1 cellular context compared by ENCODE assay signal in genomic region chr6:37489697-37490336, GRCh38.
TF ChIP-seq lines count a peak whose summit lies in the region.

No MANE protein-coding gene starts in this region.

TF ChIP-seq in HEK293, 187 proteins besides CTCF, POLR2A, EP300 and RAD21 (continued from another document):
- TF ChIP-seq ZNF791 (tag by site-specific recombination; IDR thresholded peaks at IDR 0.05) (no peak), ZNF184 (tag by site-specific recombination; IDR thresholded peaks at IDR 0.05) (no peak), ZEB2 (tag by site-specific recombination; IDR thresholded peaks at IDR 0.05) (0 out of 2 replicates have a peak, but pooled peaks have one; percentile 15), ZNF701 (tag by site-specific recombination; IDR thresholded peaks at IDR 0.05) (no peak), ZBTB44 (tag by site-specific recombination; IDR thresholded peaks at IDR 0.05) (no peak), ZNF10 (tag by site-specific recombination; IDR thresholded peaks at IDR 0.05) (no peak), ZNF404 (tag by site-specific recombination; IDR thresholded peaks at IDR 0.05) (no peak), ZNF239 (tag by site-specific recombination; IDR thresholded peaks at IDR 0.05) (no peak), ZNF514 (tag by site-specific recombination; IDR thresholded peaks at IDR 0.05) (no peak), ZNF148 (tag by site-specific recombination; IDR thresholded peaks at IDR 0.05; ENCODE audit: borderline replicate concordance) (no peak), PATZ1 (tag by site-specific recombination; IDR thresholded peaks at IDR 0.05) (0 out of 2 replicates have a peak, but pooled peaks have one; percentile 21), ZNF600 (tag by site-specific recombination; IDR thresholded peaks at IDR 0.05) (peak; percentile 68; the same call in 1 of the 2 replicates), ZNF544 (tag by site-specific recombination; IDR thresholded peaks at IDR 0.05) (no peak), ZNF37A (tag by site-specific recombination; IDR thresholded peaks at IDR 0.05) (no peak), SCRT2 (tag by site-specific recombination; IDR thresholded peaks at IDR 0.05) (peak; percentile 49), ZNF596 (tag by site-specific recombination; IDR thresholded peaks at IDR 0.05) (no peak), ZNF223 (tag by site-specific recombination; IDR thresholded peaks at IDR 0.05) (no peak), EGR2 (tag by site-specific recombination; IDR thresholded peaks at IDR 0.05; ENCODE audit: low read depth) (no peak), GLIS2 (tag by site-specific recombination; IDR thresholded peaks at IDR 0.05) (peak; percentile 11; the same call in 1 of the 2 replicates), ZBTB8A (tag by site-specific recombination; IDR thresholded peaks at IDR 0.05) (peak; percentile 64), ZNF48 (tag by site-specific recombination; IDR thresholded peaks at IDR 0.05) (no peak), ZIC2 (tag by site-specific recombination; IDR thresholded peaks at IDR 0.05) (peak; percentile 96), ZNF571 (tag by site-specific recombination; IDR thresholded peaks at IDR 0.05) (no peak), ZNF335 (tag by site-specific recombination; conservative IDR thresholded peaks at IDR 0.05) (peak; percentile 75), ZNF140 (tag by site-specific recombination; IDR thresholded peaks at IDR 0.05) (no peak), ZSCAN16 (tag by site-specific recombination; IDR thresholded peaks at IDR 0.05) (no peak)
- TF ChIP-seq, protein P1, sequence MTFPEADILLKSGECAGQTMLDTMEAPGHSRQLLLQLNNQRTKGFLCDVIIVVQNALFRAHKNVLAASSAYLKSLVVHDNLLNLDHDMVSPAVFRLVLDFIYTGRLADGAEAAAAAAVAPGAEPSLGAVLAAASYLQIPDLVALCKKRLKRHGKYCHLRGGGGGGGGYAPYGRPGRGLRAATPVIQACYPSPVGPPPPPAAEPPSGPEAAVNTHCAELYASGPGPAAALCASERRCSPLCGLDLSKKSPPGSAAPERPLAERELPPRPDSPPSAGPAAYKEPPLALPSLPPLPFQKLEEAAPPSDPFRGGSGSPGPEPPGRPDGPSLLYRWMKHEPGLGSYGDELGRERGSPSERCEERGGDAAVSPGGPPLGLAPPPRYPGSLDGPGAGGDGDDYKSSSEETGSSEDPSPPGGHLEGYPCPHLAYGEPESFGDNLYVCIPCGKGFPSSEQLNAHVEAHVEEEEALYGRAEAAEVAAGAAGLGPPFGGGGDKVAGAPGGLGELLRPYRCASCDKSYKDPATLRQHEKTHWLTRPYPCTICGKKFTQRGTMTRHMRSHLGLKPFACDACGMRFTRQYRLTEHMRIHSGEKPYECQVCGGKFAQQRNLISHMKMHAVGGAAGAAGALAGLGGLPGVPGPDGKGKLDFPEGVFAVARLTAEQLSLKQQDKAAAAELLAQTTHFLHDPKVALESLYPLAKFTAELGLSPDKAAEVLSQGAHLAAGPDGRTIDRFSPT (tag by site-specific recombination; IDR thresholded peaks at IDR 0.05), result no peak
- TF ChIP-seq, protein P2, sequence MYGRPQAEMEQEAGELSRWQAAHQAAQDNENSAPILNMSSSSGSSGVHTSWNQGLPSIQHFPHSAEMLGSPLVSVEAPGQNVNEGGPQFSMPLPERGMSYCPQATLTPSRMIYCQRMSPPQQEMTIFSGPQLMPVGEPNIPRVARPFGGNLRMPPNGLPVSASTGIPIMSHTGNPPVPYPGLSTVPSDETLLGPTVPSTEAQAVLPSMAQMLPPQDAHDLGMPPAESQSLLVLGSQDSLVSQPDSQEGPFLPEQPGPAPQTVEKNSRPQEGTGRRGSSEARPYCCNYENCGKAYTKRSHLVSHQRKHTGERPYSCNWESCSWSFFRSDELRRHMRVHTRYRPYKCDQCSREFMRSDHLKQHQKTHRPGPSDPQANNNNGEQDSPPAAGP (tag by site-specific recombination; IDR thresholded peaks at IDR 0.05), result no peak
- TF ChIP-seq, protein P3, sequence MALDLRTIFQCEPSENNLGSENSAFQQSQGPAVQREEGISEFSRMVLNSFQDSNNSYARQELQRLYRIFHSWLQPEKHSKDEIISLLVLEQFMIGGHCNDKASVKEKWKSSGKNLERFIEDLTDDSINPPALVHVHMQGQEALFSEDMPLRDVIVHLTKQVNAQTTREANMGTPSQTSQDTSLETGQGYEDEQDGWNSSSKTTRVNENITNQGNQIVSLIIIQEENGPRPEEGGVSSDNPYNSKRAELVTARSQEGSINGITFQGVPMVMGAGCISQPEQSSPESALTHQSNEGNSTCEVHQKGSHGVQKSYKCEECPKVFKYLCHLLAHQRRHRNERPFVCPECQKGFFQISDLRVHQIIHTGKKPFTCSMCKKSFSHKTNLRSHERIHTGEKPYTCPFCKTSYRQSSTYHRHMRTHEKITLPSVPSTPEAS (tag by site-specific recombination; IDR thresholded peaks at IDR 0.05), result no peak
